8 cellular contexts compared by ENCODE assay signal in the genomic region with DNA sequence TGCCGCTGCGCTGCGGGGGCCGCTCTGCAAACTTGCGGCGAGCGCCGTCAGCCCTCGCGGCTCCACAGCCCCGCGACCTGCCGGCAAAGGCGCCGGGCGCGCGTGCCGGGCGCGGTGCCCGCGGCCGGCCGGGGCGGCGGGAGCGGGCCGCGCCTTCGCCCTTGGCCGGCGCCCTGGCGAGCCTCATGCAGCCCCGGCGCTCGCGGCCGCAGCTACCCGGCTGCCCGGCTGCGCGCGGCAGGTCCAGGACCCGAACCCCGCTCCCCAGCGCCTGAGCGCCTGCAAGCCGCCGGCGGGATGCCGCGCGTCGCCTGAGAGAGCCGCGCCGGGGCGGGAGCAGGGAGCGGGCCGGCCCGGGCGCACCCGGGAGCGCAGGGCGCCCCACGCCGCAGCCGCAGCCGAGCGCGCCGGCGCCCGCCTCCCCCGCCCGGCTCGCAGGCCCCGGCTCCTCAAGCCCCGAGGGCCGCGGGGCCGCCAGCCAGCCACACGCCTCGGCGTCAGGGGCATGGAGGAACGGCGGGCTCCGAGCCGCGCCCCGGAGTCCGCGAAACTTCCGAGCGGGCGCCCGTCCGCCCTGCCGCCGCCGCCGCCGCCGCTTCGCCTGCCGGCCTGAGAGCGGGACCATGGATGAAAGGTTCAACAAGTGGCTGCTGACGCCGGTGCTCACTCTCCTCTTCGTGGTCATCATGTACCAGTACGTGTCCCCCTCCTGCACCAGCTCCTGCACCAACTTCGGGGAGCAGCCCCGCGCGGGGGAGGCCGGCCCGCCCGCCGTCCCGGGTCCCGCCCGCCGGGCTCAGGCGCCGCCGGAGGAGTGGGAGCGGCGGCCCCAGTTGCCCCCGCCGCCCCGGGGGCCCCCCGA. TPM values are rescaled to one million over a fixed set of nuclear protein-coding genes. Genes with fewer than 3 reads are reported as not detected.
DNase-seq lines count a peak whose midpoint lies in the region; ATAC-seq and TF ChIP-seq lines count a peak whose summit lies in the region.

No MANE protein-coding gene starts in this region.

- TF ChIP-seq CTCF in mesothelial cell of epicardium (IDR thresholded peaks at IDR 0.05; ENCODE audit: unreplicated experiment): no peak

- H3K9me3 Mint-ChIP-seq in mesothelial cell of epicardium: no peaks in the 10 kb centered on the region

- no peak overlapping the region for H3K27ac Mint-ChIP-seq in mesothelial cell of epicardium

- ATAC-seq in GM19455 (IDR thresholded peaks at IDR 0.05; ENCODE audit: unreplicated experiment): peak; percentile 50

- peak overlapping the region; percentile 82 for H3K9ac ChIP-seq in endocrine pancreas (ENCODE audit: control insufficient read depth, insufficient read depth, low read length)

- peak overlapping the region; percentile 36 for H3K4me3 Mint-ChIP-seq in mesothelial cell of epicardium

- DNase-seq in COLO668 (lab: John Stamatoyannopoulos, UW; ENCODE audit: unreplicated experiment): peak; percentile 93
- DNase-seq in NCI-H1092 (lab: John Stamatoyannopoulos, UW): peak; percentile 23
- peak in 1 of 2 experiments; percentile 50 for DNase-seq in mesothelial cell of epicardium (ENCODE audit: low spot score in 2 of 2, unreplicated experiment in 2 of 2)
- DNase-seq in SIG-M5 treated with dmso at 0.1 percent for 504 hours (lab: John Stamatoyannopoulos, UW; ENCODE audit: unreplicated experiment): no peak
- no peak for DNase-seq in NK-92 (lab: John Stamatoyannopoulos, UW; ENCODE audit: unreplicated experiment)
- no peak for DNase-seq in effector memory CD4-positive, alpha-beta T cell

- no peak overlapping the region for H3K4me3 ChIP-seq in endocrine pancreas (ENCODE audit: control insufficient read depth, insufficient read depth, low read length)
- H3K4me3 ChIP-seq in effector memory CD4-positive, alpha-beta T cell (ENCODE audit: insufficient read depth, low read depth, low read length, poor library complexity, severe bottlenecking): no peak overlapping the region

- H3K27ac ChIP-seq in effector memory CD4-positive, alpha-beta T cell (ENCODE audit: insufficient read depth, low read length, poor library complexity, severe bottlenecking): no peak overlapping the region

- no peaks in the 10 kb centered on the region for H3K36me3 ChIP-seq in endocrine pancreas (ENCODE audit: control insufficient read depth, insufficient read depth, low read length)
- no peaks in the 10 kb centered on the region for H3K36me3 ChIP-seq in effector memory CD4-positive, alpha-beta T cell (ENCODE audit: control insufficient read depth, insufficient read depth, low read length)

- no peaks in the 10 kb centered on the region for H3K9me3 ChIP-seq in endocrine pancreas (ENCODE audit: control insufficient read depth, low read length)
- no peaks in the 10 kb centered on the region for H3K9me3 ChIP-seq in effector memory CD4-positive, alpha-beta T cell (ENCODE audit: control insufficient read depth, low read length)

- H3K36me3 Mint-ChIP-seq in mesothelial cell of epicardium: no peaks in the 10 kb centered on the region

- H3K27me3 ChIP-seq in endocrine pancreas (ENCODE audit: control insufficient read depth, insufficient read depth, low read length): no peaks in the 10 kb centered on the region
- H3K27me3 ChIP-seq in effector memory CD4-positive, alpha-beta T cell (replicated peaks; ENCODE audit: control insufficient read depth, insufficient read depth, low read length, poor library complexity, severe bottlenecking): peaks cover 13% of the 10 kb centered on the region

- H3K27me3 Mint-ChIP-seq in mesothelial cell of epicardium (ENCODE audit: low read depth): peaks cover 75% of the 10 kb centered on the region

- peaks cover 16% of the 10 kb centered on the region for H3K4me1 ChIP-seq in endocrine pancreas (ENCODE audit: control insufficient read depth, insufficient read depth, low read length)
- H3K4me1 ChIP-seq in effector memory CD4-positive, alpha-beta T cell (ENCODE audit: control insufficient read depth, insufficient read depth, low read length, poor library complexity, severe bottlenecking): no peaks in the 10 kb centered on the region

- H3K4me1 Mint-ChIP-seq in mesothelial cell of epicardium: peaks cover 21% of the 10 kb centered on the region

RNA-seq across cellular contexts. Expression of a gene that starts 0.6 kb away (rescaled TPM):
- total RNA-seq in mesothelial cell of epicardium: 0.60 to 0.66 TPM (median 0.62 TPM) in 3 replicates

RNA-seq across cellular contexts. Expression of a gene that starts 37.3 kb away (rescaled TPM):
- 45.5 to 47.5 TPM (median 46.5 TPM) in 3 replicates for total RNA-seq in mesothelial cell of epicardium

Comparison
In these comparisons a context has a peak if more than half of its experiments do, and no peak if none do; other contexts are left out.
1. DNase-seq: peak in COLO668 (single experiment) and NCI-H1092 (single experiment); none in SIG-M5 treated with dmso at 0.1 percent for 504 hours (single experiment), NK-92 (single experiment) and effector memory CD4-positive, alpha-beta T cell (0 of 3).